ENCODE assay signal across 21 cellular contexts in genomic region chr9:1522219-1522767, GRCh38.
DNase-seq lines count a peak whose midpoint lies in the region; ATAC-seq and TF ChIP-seq lines count a peak whose summit lies in the region.
"Had no signal": no experiment of that assay in that cellular context is flagged by ENCODE, and none has a peak within 500 bp of the region (broad histone marks: within the 10 kb centered on the region; RNA-seq: fewer than 3 reads in every experiment).

No MANE protein-coding gene starts in this region.

- intact Hi-C loops in A673 (cut with micrococcal nuclease; ENCODE audit: unreplicated experiment) (no loop called here), MCF 10A (cut with micrococcal nuclease) (no loop called here)

- POLR2A ChIA-PET in A673 (lab: Charles Lee; ENCODE audit: low non-redundant PET), result no interaction called here
- POLR2A ChIA-PET in MCF 10A (lab: Yijun Ruan, JAX), result no interaction called here

- peak; percentile 45 for DNase-seq in GM12865 (ENCODE audit: low read depth)
- DNase-seq in A673 (ENCODE audit: low spot score), result no peak
- DNase-seq in MCF 10A (ENCODE audit: unreplicated experiment), result no peak
- DNase-seq: activated CD8-positive, alpha-beta memory T cell treated with anti-CD3 and anti-CD28 coated beads for 24 hours; activated effector memory CD4-positive, alpha-beta T cell treated with Interleukin-2 at 50 U/mL for 16 hours; DMS79; immature natural killer cell; substantia nigra had no signal

- no peaks in the 10 kb centered on the region for H3K9me3 ChIP-seq in A673 (ENCODE audit: low read depth, low read length, poor library complexity, severe bottlenecking)
- H3K9me3 ChIP-seq: ascending aorta had no signal

- H3K9me3 Mint-ChIP-seq in MCF 10A (ENCODE audit: unreplicated experiment), result no peaks in the 10 kb centered on the region
- H3K9me3 Mint-ChIP-seq: memory B cell; T-helper 1 cell treated with Interleukin-12 subunit alpha and Interleukin-12 subunit beta and Interleukin-4 antibody, amounts not matched to agents 30 μg/mL and 1 μg/mL, for 36 hours; WTC11 had no signal

- TF ChIP-seq CTCF in GM12865 (IDR thresholded peaks at IDR 0.05; ENCODE audit: insufficient read depth, low read depth, low read length, missing control alignments) (no peak), A673 (conservative IDR thresholded peaks at IDR 0.05; ENCODE audit: low read depth, low read length) (no peak), MCF 10A (IDR thresholded peaks at IDR 0.05; ENCODE audit: unreplicated experiment) (no peak)

- no peak overlapping the region for H3K27ac ChIP-seq in A673 (ENCODE audit: low read depth, low read length, poor library complexity, severe bottlenecking)
- H3K27ac ChIP-seq: ascending aorta, epithelial cell of prostate had no signal

- no peaks in the 10 kb centered on the region for H3K36me3 ChIP-seq in A673 (ENCODE audit: insufficient read depth, low read length, poor library complexity, severe bottlenecking)
- H3K36me3 ChIP-seq: ascending aorta had no signal

- H3K27me3 ChIP-seq in A673 (replicated peaks; ENCODE audit: insufficient read depth, low read depth, low read length, poor library complexity), result no peaks in the 10 kb centered on the region
- H3K27me3 ChIP-seq: ascending aorta had no signal

- no peaks in the 10 kb centered on the region for H3K27me3 Mint-ChIP-seq in MCF 10A (ENCODE audit: insufficient read depth, unreplicated experiment)

- H3K4me1 Mint-ChIP-seq in MCF 10A (ENCODE audit: insufficient read depth, unreplicated experiment), result no peaks in the 10 kb centered on the region
- H3K4me1 Mint-ChIP-seq: CD14-positive monocyte, immature natural killer cell, memory B cell, neural crest cell, WTC11 had no signal

- H3K4me3 Mint-ChIP-seq in MCF 10A (ENCODE audit: unreplicated experiment), result no peak overlapping the region
- H3K4me3 Mint-ChIP-seq: CD14-positive monocyte; immature natural killer cell; memory B cell; neural crest cell; T-helper 1 cell treated with Interleukin-12 subunit alpha and Interleukin-12 subunit beta and Interleukin-4 antibody, amounts not matched to agents 30 μg/mL and 1 μg/mL, for 36 hours; WTC11 had no signal

- no peaks in the 10 kb centered on the region for H3K4me1 ChIP-seq in A673 (ENCODE audit: insufficient read depth, low read length, poor library complexity, severe bottlenecking)
- H3K4me1 ChIP-seq: ascending aorta had no signal

- CTCF ChIA-PET in A673 (lab: Charles Lee), result no interaction called here
- CTCF ChIA-PET in MCF 10A (lab: Yijun Ruan, JAX), result interaction anchor here (0.8 kb wide), 1 partner anchor 10 kb away, joined by 3 read pairs; no protein-coding TSS in a partner anchor

- H3K4me3 ChIP-seq in GM12865 (ENCODE audit: low read depth, low read length), result no peak overlapping the region
- no peak overlapping the region for H3K4me3 ChIP-seq in A673 (ENCODE audit: low read depth, low read length, poor library complexity, severe bottlenecking)
- H3K4me3 ChIP-seq: ascending aorta had no signal

- no peak overlapping the region for H3K27ac Mint-ChIP-seq in MCF 10A (ENCODE audit: low read depth, unreplicated experiment)
- H3K27ac Mint-ChIP-seq: CD14-positive monocyte; immature natural killer cell; memory B cell; T-helper 1 cell treated with Interleukin-12 subunit alpha and Interleukin-12 subunit beta and Interleukin-4 antibody, amounts not matched to agents 30 μg/mL and 1 μg/mL, for 36 hours; WTC11 had no signal

- peak; percentile 84 for ATAC-seq in GM19395 (IDR thresholded peaks at IDR 0.05; ENCODE audit: unreplicated experiment)
- peak; percentile 81 for ATAC-seq in GM21786 (IDR thresholded peaks at IDR 0.05; ENCODE audit: unreplicated experiment)
- ATAC-seq in HG03066 (IDR thresholded peaks at IDR 0.05; ENCODE audit: low read depth, unreplicated experiment), result peak; percentile 65
- ATAC-seq in HG03520 (IDR thresholded peaks at IDR 0.05; ENCODE audit: unreplicated experiment), result no peak
- ATAC-seq in HG03439 (IDR thresholded peaks at IDR 0.05; ENCODE audit: unreplicated experiment), result no peak
- ATAC-seq: Right ventricle myocardium inferior, WTC11 had no signal

- H3K36me3 Mint-ChIP-seq in MCF 10A (ENCODE audit: insufficient read depth, unreplicated experiment), result no peaks in the 10 kb centered on the region
- H3K36me3 Mint-ChIP-seq: CD14-positive monocyte, immature natural killer cell, memory B cell, WTC11 had no signal

- no TSS peak for BruUV-seq in A673 (replicated peaks; lab: Mats Ljungman, UMichigan)
- no TSS peak for BruUV-seq in MCF 10A (replicated peaks; lab: Mats Ljungman, UMichigan)

Comparison
In these comparisons a context has a peak if more than half of its experiments do, and no peak if none do; other contexts are left out.
1. ATAC-seq: peak in GM19395 (single experiment), GM21786 (single experiment) and HG03066 (single experiment); none in HG03520 (single experiment) and HG03439 (single experiment).